37 cellular contexts compared by ENCODE assay signal in genomic region chr20:23909390-23909789, GRCh38. TPM values are rescaled to one million over a fixed set of nuclear protein-coding genes. Genes with fewer than 3 reads are reported as not detected.
"Had no signal": no experiment of that assay in that cellular context is flagged by ENCODE, and none has a peak within 500 bp of the region (broad histone marks: within the 10 kb centered on the region; RNA-seq: fewer than 3 reads in every experiment).

No MANE protein-coding gene starts in this region.

- H3K4me3 ChIP-seq: adrenal gland, ascending aorta, body of pancreas, breast epithelium, cardiac muscle cell had no signal

- H3K27ac ChIP-seq: adrenal gland, ascending aorta, body of pancreas, brain microvascular endothelial cell, breast epithelium, cardiac muscle cell had no signal

- H3K36me3 ChIP-seq: adrenal gland, ascending aorta, brain microvascular endothelial cell, breast epithelium, cardiac muscle cell had no signal

- H3K27me3 ChIP-seq: adrenal gland, ascending aorta, body of pancreas, brain microvascular endothelial cell, cardiac muscle cell had no signal

- DNase-seq: activated effector memory CD4-positive, alpha-beta T cell treated with anti-CD3 and anti-CD28 coated beads, Interleukin-2, amount 50 U/mL, for 16 hours; activated effector memory CD4-positive, alpha-beta T cell treated with Interleukin-2 at 50 U/mL for 16 hours; activated gamma-delta T cell; activated gamma-delta T cell treated with Interleukin-2 at 50 U/mL for 16 hours; activated naive CD4-positive, alpha-beta T cell; activated naive CD4-positive, alpha-beta T cell treated with anti-CD3 and anti-CD28 coated beads for 36 hours; activated naive CD4-positive, alpha-beta T cell treated with anti-CD3 and anti-CD28 coated beads, Interleukin-2, amount 10 ng/mL, durations not matched to agents 7 days and 5 days; activated naive CD4-positive, alpha-beta T cell treated with anti-CD3 and anti-CD28 coated beads, Interleukin-2, amount 50 U/mL, for 16 hours; activated naive CD4-positive, alpha-beta T cell treated with Interleukin-2 at 50 U/mL for 16 hours; activated naive CD8-positive, alpha-beta T cell treated with anti-CD3 and anti-CD28 coated beads for 36 hours; activated naive CD8-positive, alpha-beta T cell treated with anti-CD3 and anti-CD28 coated beads, Interleukin-2, amount 10 ng/mL, durations not matched to agents 7 days and 5 days; activated naive CD8-positive, alpha-beta T cell treated with anti-CD3 and anti-CD28 coated beads, Interleukin-2, amount 50 U/mL, for 24 hours; activated T-cell treated with anti-CD3 and anti-CD28 coated beads for 4 hours; activated T-cell treated with anti-CD3 and anti-CD28 coated beads, Interleukin-2, amount 50 U/mL, for 1 hour; activated T-cell treated with anti-CD3 and anti-CD28 coated beads, Interleukin-2, amount 50 U/mL, for 24 hours; activated T-cell treated with anti-CD3 and anti-CD28 coated beads, Interleukin-2, amount 50 U/mL, for 4 hours; activated T-cell treated with anti-CD3 and anti-CD28 coated beads, Interleukin-2, amount 50 U/mL, for 48 hours; activated T-cell treated with anti-CD3 and anti-CD28 coated beads, Interleukin-2, amount 50 U/mL, for 72 hours; adrenal gland; amniotic stem cell; amygdala; aorta; body of pancreas; brain microvascular endothelial cell; caudate nucleus; central memory CD4-positive, alpha-beta T cell; cerebellar nuclear complex had no signal

- H3K9me3 ChIP-seq: adrenal gland, ascending aorta, body of pancreas had no signal

- ATAC-seq: activated naive CD4-positive, alpha-beta T cell treated with anti-CD3 and anti-CD28 coated beads, Interleukin-2, amount 50 U/mL, for 72 hours; activated naive CD8-positive, alpha-beta T cell treated with anti-CD3 and anti-CD28 coated beads, Interleukin-2, amount 50 U/mL, for 24 hours; activated T-cell treated with anti-CD3 and anti-CD28 coated beads, Interleukin-2, amount 50 U/mL, for 4 hours; activated T-cell treated with anti-CD3 and anti-CD28 coated beads, Interleukin-2, amount 50 U/mL, for 72 hours; activated T-helper 17 cell treated with anti-CD3 and anti-CD28 coated beads, Interleukin-2, amount 50 U/mL, for 72 hours; body of pancreas had no signal

- H3K4me1 ChIP-seq: adrenal gland, ascending aorta, body of pancreas, breast epithelium had no signal

RNA-seq across cellular contexts. Expression of gene CST5, which starts 29.8 kb away (rescaled TPM):
- total RNA-seq: activated naive CD4-positive, alpha-beta T cell treated with anti-CD3 and anti-CD28 coated beads for 36 hours; activated naive CD4-positive, alpha-beta T cell treated with anti-CD3 and anti-CD28 coated beads, Interleukin-2, amount 50 U/mL, for 72 hours; activated naive CD8-positive, alpha-beta T cell treated with anti-CD3 and anti-CD28 coated beads for 36 hours; activated naive CD8-positive, alpha-beta T cell treated with anti-CD3 and anti-CD28 coated beads, Interleukin-2, amount 10 ng/mL, durations not matched to agents 7 days and 5 days; activated T-cell treated with anti-CD3 and anti-CD28 coated beads, Interleukin-2, amount 50 U/mL, for 4 hours; activated T-cell treated with anti-CD3 and anti-CD28 coated beads, Interleukin-2, amount 50 U/mL, for 72 hours; activated T-helper 1 cell treated with anti-CD3 and anti-CD28 coated beads, Interleukin-12 subunit alpha, Interleukin-12 subunit beta, Interleukin-2, Interleukin-4 antibody, amounts not matched to agents 30 ng/mL and 10 ng/mL and 1 ng/mL, durations not matched to agents 14 hours and 24 hours and 36 hours; activated T-helper 17 cell treated with anti-CD3 and anti-CD28 coated beads, Interleukin-2, amount 50 U/mL, for 72 hours; activated T-helper 2 cell treated with anti-CD3 and anti-CD28 coated beads, Interferon-gamma antibody, Interleukin-2, Interleukin-4, amounts not matched to agents 10 μg/mL and 5 μg/mL and 100 μg/mL, durations not matched to agents 14 hours and 24 hours and 36 hours; aorta; ascending aorta; body of pancreas; breast epithelium; bronchial epithelial cell; cardiac muscle cell; cardiac septum; cerebellum had no signal
